7 cellular contexts compared by ENCODE assay signal in genomic region chr7:101522021-101522420, GRCh38.
"Had no signal": no experiment of that assay in that cellular context is flagged by ENCODE, and none has a peak within 500 bp of the region (broad histone marks: within the 10 kb centered on the region; RNA-seq: fewer than 3 reads in every experiment).

No MANE protein-coding gene starts in this region.

- FAIRE-seq: H1, H54, HepG2 had no signal

- DNase-seq: H9, HCEC 1CT, KG1 had no signal

- ATAC-seq: GM23338, HepG2 had no signal

- H3K4me2 ChIP-seq: GM23338 had no signal

- H3K4me3 ChIP-seq: GM23338 had no signal

- H2AFZ ChIP-seq: GM23338 had no signal
